ENCODE assay signal across 17 cellular contexts in the genomic region with DNA sequence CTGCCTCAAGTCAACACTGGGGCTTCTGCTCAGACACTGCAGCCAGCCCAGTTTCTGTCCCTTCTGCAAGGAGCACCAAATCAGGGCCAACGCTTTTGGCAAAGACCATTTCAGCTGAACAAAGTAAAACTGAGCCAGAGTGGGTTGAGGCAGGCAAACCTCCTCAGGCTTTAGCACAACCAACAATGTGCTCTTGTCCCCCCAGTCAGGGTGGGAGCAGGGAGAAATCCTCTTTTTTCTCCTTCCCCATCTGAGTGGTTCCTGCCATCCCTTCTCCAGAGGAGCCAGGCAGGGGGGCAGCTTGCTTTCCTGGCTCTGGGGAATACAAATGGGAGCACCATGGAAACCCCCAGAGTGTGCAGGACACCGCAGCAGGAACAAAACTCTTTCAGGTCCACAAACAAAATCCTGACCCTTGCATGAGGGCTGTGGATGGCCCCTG. TPM values are rescaled to one million over a fixed set of nuclear protein-coding genes. Genes with fewer than 3 reads are reported as not detected.
DNase-seq lines count a peak whose midpoint lies in the region; ATAC-seq and TF ChIP-seq lines count a peak whose summit lies in the region.
"Had no signal": no experiment of that assay in that cellular context is flagged by ENCODE, and none has a peak within 500 bp of the region (broad histone marks: within the 10 kb centered on the region; RNA-seq: fewer than 3 reads in every experiment).

No MANE protein-coding gene starts in this region.

- H3K9me3 Mint-ChIP-seq in CD4-positive, alpha-beta memory T cell: no peaks in the 10 kb centered on the region
- H3K9me3 Mint-ChIP-seq: naive B cell had no signal

- intact Hi-C loops in CD4-positive, alpha-beta memory T cell (cut with micrococcal nuclease): no loop called here
- intact Hi-C loops in left colon (cut with DNase I, micrococcal nuclease) (no loop called here), A673 (cut with micrococcal nuclease; ENCODE audit: unreplicated experiment) (no loop called here)

- H3K36me3 Mint-ChIP-seq in CD4-positive, alpha-beta memory T cell: peaks cover 24 to 60% of the 10 kb centered on the region in 2 donors

- no peak for DNase-seq in CD4-positive, alpha-beta memory T cell
- no peak for DNase-seq in WERI-Rb-1
- DNase-seq in coronary artery (ENCODE audit: low spot score): no peak
- DNase-seq in left colon: no peak
- DNase-seq in A673 (ENCODE audit: low spot score): no peak
- DNase-seq: activated CD4-positive, CD25-positive, alpha-beta regulatory T cell; dermis blood vessel endothelial cell; MG63; naive B cell; NCI-H1930; NCI-H526; right lobe of liver had no signal

- peaks cover 44 to 94% (median 69%) of the 10 kb centered on the region in 4 donors for H3K4me1 Mint-ChIP-seq in CD4-positive, alpha-beta memory T cell

- no peaks in the 10 kb centered on the region for H3K27me3 ChIP-seq in CD4-positive, alpha-beta memory T cell (ENCODE audit: insufficient read depth, low read length)
- no peaks in the 10 kb centered on the region for H3K27me3 ChIP-seq in WERI-Rb-1 (ENCODE audit: insufficient read depth, low read depth, severe bottlenecking)
- H3K27me3 ChIP-seq in parathyroid adenoma (ENCODE audit: control insufficient read depth, insufficient read depth, low read length): no peaks in the 10 kb centered on the region
- H3K27me3 ChIP-seq in A673 (replicated peaks; ENCODE audit: insufficient read depth, low read depth, low read length, poor library complexity): no peaks in the 10 kb centered on the region
- H3K27me3 ChIP-seq: BLaER1 treated with 17β-estradiol and CSF1 and Interleukin-3, amounts not matched to agents 10 nM and 100 nM; left lung; MG63; right lobe of liver had no signal

- no TSS peak for BruUV-seq in A673 (replicated peaks; lab: Mats Ljungman, UMichigan)

- peak overlapping the region; percentile 44 for H3K27ac ChIP-seq in CD4-positive, alpha-beta memory T cell (ENCODE audit: low read depth, low read length)
- H3K27ac ChIP-seq in WERI-Rb-1 (peak overlapping the region; percentile 48), coronary artery (peak overlapping the region; percentile 60 to 87), parathyroid adenoma (peak overlapping the region; percentile 4), A673 (ENCODE audit: low read depth, low read length, poor library complexity, severe bottlenecking) (no peak overlapping the region)
- H3K27ac ChIP-seq: left lung, right lobe of liver had no signal

- no peak overlapping the region for H3K9ac ChIP-seq in parathyroid adenoma

- H3K27me3 Mint-ChIP-seq in CD4-positive, alpha-beta memory T cell: no peaks in the 10 kb centered on the region
- H3K27me3 Mint-ChIP-seq: naive B cell had no signal

- H3K36me3 ChIP-seq in CD4-positive, alpha-beta memory T cell (ENCODE audit: insufficient read depth, low read length): peaks cover 35% of the 10 kb centered on the region
- peaks cover 56% of the 10 kb centered on the region for H3K36me3 ChIP-seq in WERI-Rb-1
- no peaks in the 10 kb centered on the region for H3K36me3 ChIP-seq in parathyroid adenoma (ENCODE audit: control insufficient read depth, insufficient read depth, low read length)
- H3K36me3 ChIP-seq in A673 (ENCODE audit: insufficient read depth, low read length, poor library complexity, severe bottlenecking): peaks cover 25% of the 10 kb centered on the region

- peaks cover 79% of the 10 kb centered on the region for H3K4me1 ChIP-seq in CD4-positive, alpha-beta memory T cell (ENCODE audit: insufficient read depth, low read length)
- H3K4me1 ChIP-seq in parathyroid adenoma (peaks cover 8% of the 10 kb centered on the region), A673 (ENCODE audit: insufficient read depth, low read length, poor library complexity, severe bottlenecking) (no peaks in the 10 kb centered on the region)

- peaks cover 2% of the 10 kb centered on the region for H3K79me2 ChIP-seq in parathyroid adenoma

- ATAC-seq in HG02852 (IDR thresholded peaks at IDR 0.05; ENCODE audit: unreplicated experiment) (no peak), left colon (no peak), GM21423 (IDR thresholded peaks at IDR 0.05; ENCODE audit: unreplicated experiment) (no peak)
- ATAC-seq: left lung had no signal

- no peak overlapping the region for H3K4me3 ChIP-seq in CD4-positive, alpha-beta memory T cell (ENCODE audit: low read length in 2 of 2)
- H3K4me3 ChIP-seq in WERI-Rb-1 (ENCODE audit: low read depth, low read length) (no peak overlapping the region), coronary artery (no peak overlapping the region), parathyroid adenoma (ENCODE audit: low read depth, low read length) (no peak overlapping the region), A673 (ENCODE audit: low read depth, low read length, poor library complexity, severe bottlenecking) (no peak overlapping the region)
- H3K4me3 ChIP-seq: BLaER1 treated with 17β-estradiol and CSF1 and Interleukin-3, amounts not matched to agents 10 nM and 100 nM; left lung; MG63; right lobe of liver had no signal

- H3K4me2 ChIP-seq in parathyroid adenoma (ENCODE audit: low read length): no peak overlapping the region
- H3K4me2 ChIP-seq: BLaER1 treated with 17β-estradiol and CSF1 and Interleukin-3, amounts not matched to agents 10 nM and 100 nM had no signal

- CTCF ChIA-PET in CD4-positive, alpha-beta memory T cell (lab: Charles Lee; ENCODE audit: partially characterized antibody): interaction anchor here (1.1 to 13.4 kb wide), 7 partner anchors 10 to 222 kb away, joined by 3 to 199 read pairs (median 7); partner anchors contain the start of gene CAMK2G
- CTCF ChIA-PET in A673 (lab: Charles Lee): interaction anchor here (0.5 kb wide), 1 partner anchor 332 kb away, joined by 8 read pairs; no protein-coding TSS in a partner anchor

- POLR2A ChIA-PET in CD4-positive, alpha-beta memory T cell (lab: Charles Lee; ENCODE audit: partially characterized antibody): interaction anchor here (1.2 to 3.4 kb wide), 7 partner anchors 8 to 79 kb away, joined by 3 to 24 read pairs (median 8); partner anchors contain the start of genes CAMK2G and CHCHD1
- POLR2A ChIA-PET in A673 (lab: Charles Lee; ENCODE audit: low non-redundant PET): no interaction called here

- no peak overlapping the region for H2AFZ ChIP-seq in parathyroid adenoma

- TF ChIP-seq CTCF in WERI-Rb-1 (IDR thresholded peaks at IDR 0.05; ENCODE audit: low read depth, low read length) (no peak), coronary artery (IDR thresholded peaks at IDR 0.05) (no peak), parathyroid adenoma (IDR thresholded peaks at IDR 0.05) (no peak), A673 (conservative IDR thresholded peaks at IDR 0.05; ENCODE audit: low read depth, low read length) (no peak)

- no peaks in the 10 kb centered on the region for H3K9me3 ChIP-seq in CD4-positive, alpha-beta memory T cell (ENCODE audit: control insufficient read depth in 1 of 2, low read length in 2 of 2)
- H3K9me3 ChIP-seq in WERI-Rb-1 (ENCODE audit: severe bottlenecking) (no peaks in the 10 kb centered on the region), parathyroid adenoma (ENCODE audit: control insufficient read depth, low read length) (no peaks in the 10 kb centered on the region), A673 (ENCODE audit: low read depth, low read length, poor library complexity, severe bottlenecking) (no peaks in the 10 kb centered on the region)
- H3K9me3 ChIP-seq: BLaER1 treated with 17β-estradiol and CSF1 and Interleukin-3, amounts not matched to agents 10 nM and 100 nM; left lung; MG63; right lobe of liver had no signal

- peak overlapping the region in 3 of 8 donors; percentile 12 to 83 (median 15) for H3K4me3 Mint-ChIP-seq in CD4-positive, alpha-beta memory T cell
- H3K4me3 Mint-ChIP-seq: naive B cell had no signal

- H3K27ac Mint-ChIP-seq in CD4-positive, alpha-beta memory T cell: peak overlapping the region; percentile 32 to 95 (median 89)

RNA-seq across cellular contexts. Expression of gene CAMK2G, which starts 14.3 kb away (rescaled TPM):
- 10 to 100 TPM; 64.3 to 70.4 TPM for total RNA-seq in CD4-positive, alpha-beta memory T cell
- polyA plus RNA-seq in CD4-positive, alpha-beta memory T cell: 1 to 10 TPM; 3.8 to 7.8 TPM
- 10 to 100 TPM; 52.3 to 56.1 TPM for total RNA-seq in left colon
- 32.7 and 40.3 TPM in 2 replicates for total RNA-seq in A673 (2021)

RNA-seq across cellular contexts. Expression of gene NDST2, which starts 48.7 kb away (rescaled TPM):
- total RNA-seq in CD4-positive, alpha-beta memory T cell: 10 to 100 TPM; 84.8 to 87.7 TPM
- polyA plus RNA-seq in CD4-positive, alpha-beta memory T cell: 10 to 100 TPM; 14.4 to 33.7 TPM
- total RNA-seq in left colon (10 to 100 TPM; 21.4 to 24.3 TPM), A673 (2021) (23.1 and 28.9 TPM in 2 replicates)

RNA-seq across cellular contexts. Expression of gene PLAU, which starts 50.9 kb away (rescaled TPM):
- under 1 TPM; 0.64 to 0.91 TPM for total RNA-seq in CD4-positive, alpha-beta memory T cell
- polyA plus RNA-seq in CD4-positive, alpha-beta memory T cell: not detected
- total RNA-seq in left colon: 1 to 10 TPM; 3.5 to 7.1 TPM
- 6.9 and 8.3 TPM in 2 replicates for total RNA-seq in A673 (2021)
